29 cellular contexts compared by ENCODE assay signal in genomic region chr7:46626261-46627037, GRCh38.
A peak's percentile ranks its signal among the peaks of the same experiment; 100 is the strongest.
DNase-seq lines count a peak whose midpoint lies in the region; ATAC-seq, FAIRE-seq and TF ChIP-seq lines count a peak whose summit lies in the region.
"Had no signal": no experiment of that assay in that cellular context is flagged by ENCODE, and none has a peak within 500 bp of the region (broad histone marks: within the 10 kb centered on the region; RNA-seq: fewer than 3 reads in every experiment).

No MANE protein-coding gene starts in this region.

- H3K36me3 ChIP-seq in astrocyte (ENCODE audit: insufficient read depth, low read length) (no peaks in the 10 kb centered on the region), skeletal muscle satellite cell (ENCODE audit: insufficient read depth, low read length) (no peaks in the 10 kb centered on the region)
- H3K36me3 ChIP-seq: spleen, transverse colon had no signal

- ATAC-seq in HG02588 (IDR thresholded peaks at IDR 0.05; ENCODE audit: unreplicated experiment), result no peak
- ATAC-seq: Panc1 had no signal

- no peak overlapping the region for H3K4me2 ChIP-seq in astrocyte (ENCODE audit: low read length)
- H3K4me2 ChIP-seq in skeletal muscle satellite cell (ENCODE audit: low read length), result peak overlapping the region; percentile 30

- no peaks in the 10 kb centered on the region for H3K4me1 ChIP-seq in astrocyte (ENCODE audit: insufficient read depth, low read length)
- H3K4me1 ChIP-seq in skeletal muscle satellite cell (ENCODE audit: control insufficient read depth, insufficient read depth, low read length), result peaks cover 15% of the 10 kb centered on the region
- H3K4me1 ChIP-seq: spleen, transverse colon had no signal

- no peak for FAIRE-seq in astrocyte (lab: Jason Lieb, UNC)
- FAIRE-seq: bronchial epithelial cell, colon, G401.6, keratinocyte had no signal

- H3K27ac ChIP-seq in astrocyte (ENCODE audit: low read depth, low read length), result no peak overlapping the region
- H3K27ac ChIP-seq: epithelial cell of prostate, spleen, transverse colon had no signal

- H3K27me3 ChIP-seq in astrocyte (ENCODE audit: insufficient read depth, low read length) (no peaks in the 10 kb centered on the region), skeletal muscle satellite cell (ENCODE audit: control insufficient read depth, insufficient read depth, low read length) (no peaks in the 10 kb centered on the region)
- H3K27me3 ChIP-seq: spleen, transverse colon had no signal

- H3K4me1 Mint-ChIP-seq in astrocyte (ENCODE audit: low read depth, unreplicated experiment), result peaks cover 32% of the 10 kb centered on the region
- H3K4me1 Mint-ChIP-seq: CD4-positive, CD25-positive, alpha-beta regulatory T cell had no signal

- peak overlapping the region; percentile 48 for H3K27ac Mint-ChIP-seq in astrocyte (ENCODE audit: unreplicated experiment)
- H3K27ac Mint-ChIP-seq: activated T-helper 1 cell treated with anti-CD3 and anti-CD28 coated beads, Interleukin-12 subunit alpha, Interleukin-12 subunit beta, Interleukin-2, Interleukin-4 antibody, amounts not matched to agents 30 ng/mL and 10 ng/mL and 1 ng/mL, durations not matched to agents 14 hours and 24 hours and 36 hours; CD4-positive, CD25-positive, alpha-beta regulatory T cell; H9 had no signal

- H3K9ac ChIP-seq in astrocyte (ENCODE audit: low read length) (no peak overlapping the region), skeletal muscle satellite cell (ENCODE audit: low read depth, low read length) (no peak overlapping the region)

- no peaks in the 10 kb centered on the region for H4K20me1 ChIP-seq in astrocyte (ENCODE audit: insufficient read depth, low read length)

- H3K4me3 ChIP-seq in astrocyte (ENCODE audit: insufficient read depth, low read depth, low read length) (no peak overlapping the region), skeletal muscle satellite cell (ENCODE audit: low read length) (no peak overlapping the region)
- H3K4me3 ChIP-seq: spleen, transverse colon had no signal

- TF ChIP-seq CTCF in astrocyte (IDR thresholded peaks at IDR 0.05; ENCODE audit: insufficient read depth, low read depth, low read length), result no peak

- no peaks in the 10 kb centered on the region for H3K36me3 Mint-ChIP-seq in astrocyte (ENCODE audit: low read depth, unreplicated experiment)
- H3K36me3 Mint-ChIP-seq: CD4-positive, CD25-positive, alpha-beta regulatory T cell had no signal

- H2AFZ ChIP-seq in astrocyte (ENCODE audit: low read depth, low read length), result no peak overlapping the region

- DNase-seq in NCI-H82 (lab: John Stamatoyannopoulos, UW), result peak; percentile 7
- no peak for DNase-seq in NCI-H82 treated with DMSO at 0.1 percent for 48 hours (lab: John Stamatoyannopoulos, UW; ENCODE audit: unreplicated experiment)
- peak; percentile 29 for DNase-seq in NCI-H524 treated with DMSO at 0.1 percent for 48 hours (lab: John Stamatoyannopoulos, UW)
- DNase-seq in astrocyte (ENCODE audit: low read depth), result no peak
- DNase-seq in activated naive CD4-positive, alpha-beta T cell (lab: John Stamatoyannopoulos, UW), result no peak
- no peak for DNase-seq in cerebellum (ENCODE audit: low spot score)
- DNase-seq: 8988T; activated CD4-positive, alpha-beta T cell treated with anti-CD3 and anti-CD28 coated beads, Interleukin-2, amount 50 U/mL, for 48 hours; activated CD4-positive, CD25-positive, alpha-beta regulatory T cell; activated CD8-positive, alpha-beta memory T cell treated with anti-CD3 and anti-CD28 coated beads, Interleukin-2, amount 50 U/mL, for 4 hours; activated naive CD4-positive, alpha-beta T cell treated with anti-CD3 and anti-CD28 coated beads, Interleukin-2, amount 50 U/mL, for 16 hours; amygdala; CD4-positive, CD25-positive, alpha-beta regulatory T cell; effector CD4-positive, alpha-beta T cell; glutamatergic neuron; H9; SIG-M5; spleen; transverse colon had no signal

- H3K9me3 Mint-ChIP-seq in astrocyte (ENCODE audit: unreplicated experiment), result no peaks in the 10 kb centered on the region
- H3K9me3 Mint-ChIP-seq: activated T-helper 1 cell treated with anti-CD3 and anti-CD28 coated beads, Interleukin-12 subunit alpha, Interleukin-12 subunit beta, Interleukin-2, Interleukin-4 antibody, amounts not matched to agents 30 ng/mL and 10 ng/mL and 1 ng/mL, durations not matched to agents 14 hours and 24 hours and 36 hours; H9; nephron had no signal

- H3K4me3 Mint-ChIP-seq in astrocyte (ENCODE audit: unreplicated experiment), result no peak overlapping the region
- H3K4me3 Mint-ChIP-seq: activated T-helper 1 cell treated with anti-CD3 and anti-CD28 coated beads, Interleukin-12 subunit alpha, Interleukin-12 subunit beta, Interleukin-2, Interleukin-4 antibody, amounts not matched to agents 30 ng/mL and 10 ng/mL and 1 ng/mL, durations not matched to agents 14 hours and 24 hours and 36 hours; CD4-positive, CD25-positive, alpha-beta regulatory T cell; H9; nephron had no signal

- no peaks in the 10 kb centered on the region for H3K27me3 Mint-ChIP-seq in astrocyte (ENCODE audit: low read depth, unreplicated experiment)
- H3K27me3 Mint-ChIP-seq: CD4-positive, CD25-positive, alpha-beta regulatory T cell had no signal

- no peaks in the 10 kb centered on the region for H3K79me2 ChIP-seq in astrocyte (ENCODE audit: insufficient read depth, low read length)

- H3K9me3 ChIP-seq in astrocyte (ENCODE audit: insufficient read depth, low read depth, low read length) (no peaks in the 10 kb centered on the region), skeletal muscle satellite cell (replicated peaks; ENCODE audit: low read length) (no peaks in the 10 kb centered on the region)
- H3K9me3 ChIP-seq: spleen, transverse colon had no signal

Comparison
In these comparisons a context has a peak if more than half of its experiments do, and no peak if none do; other contexts are left out.
1. DNase-seq: peak in NCI-H82 (single experiment) and NCI-H524 treated with DMSO at 0.1 percent for 48 hours (single experiment); none in NCI-H82 treated with DMSO at 0.1 percent for 48 hours (single experiment), astrocyte (single experiment), activated naive CD4-positive, alpha-beta T cell (0 of 4) and cerebellum (single experiment).